ENCODE assay signal across 20 cellular contexts in genomic region chr21:27171704-27172103, GRCh38.
A peak's percentile ranks its signal among the peaks of the same experiment; 100 is the strongest.
DNase-seq lines count a peak whose midpoint lies in the region; ATAC-seq lines count a peak whose summit lies in the region.
"Had no signal": no experiment of that assay in that cellular context is flagged by ENCODE, and none has a peak within 500 bp of the region (broad histone marks: within the 10 kb centered on the region; RNA-seq: fewer than 3 reads in every experiment).

No MANE protein-coding gene starts in this region.

- no peaks in the 10 kb centered on the region for H3K4me1 ChIP-seq in HAP-1
- H3K4me1 ChIP-seq: Peyer's patch had no signal

- H3K27me3 ChIP-seq in HAP-1 (ENCODE audit: low read depth), result no peaks in the 10 kb centered on the region
- H3K27me3 ChIP-seq: Peyer's patch, suprapubic skin had no signal

- DNase-seq in EH (ENCODE audit: low read depth) (peak; percentile 44), dedifferentiated amniotic fluid mesenchymal stem cell (ENCODE audit: extremely low spot score) (peak; percentile 74), left cardiac atrium (no peak), skeletal muscle cell (ENCODE audit: low read depth) (peak; percentile 37), substantia nigra (lab: John Stamatoyannopoulos, UW) (no peak), HAP-1 (ENCODE audit: low spot score in 2 of 2) (no peak)
- DNase-seq: activated CD4-positive, alpha-beta T cell treated with anti-CD3 and anti-CD28 coated beads for 48 hours; activated CD8-positive, alpha-beta memory T cell treated with anti-CD3 and anti-CD28 coated beads, Interleukin-2, amount 50 U/mL, for 4 hours; activated gamma-delta T cell treated with Interleukin-2 at 50 U/mL for 16 hours; anterior cingulate cortex; Calu3; NCI-H1436; NCI-H2171 treated with DMSO at 0.1 percent for 48 hours; NCI-H774; Peyer's patch; stimulated activated CD4-positive, alpha-beta T cell treated with anti-CD3 and anti-CD28 coated beads, Interleukin-4, amount 100 ng/mL, for 1 hour had no signal

- no peak overlapping the region for H3K27ac ChIP-seq in substantia nigra (ENCODE audit: low read depth, low read length, poor library complexity, severe bottlenecking)
- H3K27ac ChIP-seq: Peyer's patch had no signal

- H3K9me3 ChIP-seq in HAP-1, result no peaks in the 10 kb centered on the region
- H3K9me3 ChIP-seq: Peyer's patch, suprapubic skin had no signal

- peak; percentile 68 to 73 for ATAC-seq in left cardiac atrium
- ATAC-seq in HG02642 (IDR thresholded peaks at IDR 0.05; ENCODE audit: poor library complexity, unreplicated experiment), result no peak
- no peak for ATAC-seq in HG03175 (IDR thresholded peaks at IDR 0.05; ENCODE audit: unreplicated experiment)

- H3K4me3 ChIP-seq in skeletal muscle cell (ENCODE audit: low read depth, low read length) (no peak overlapping the region), HAP-1 (no peak overlapping the region)
- H3K4me3 ChIP-seq: coronary artery, Peyer's patch, suprapubic skin had no signal

- intact Hi-C loops in left cardiac atrium (cut with DNase I), result no loop called here

- in situ Hi-C loops in HAP-1 (cut with MboI; ENCODE audit: low sequenced_read_pairs), result no loop called here

- no peaks in the 10 kb centered on the region for H3K36me3 ChIP-seq in HAP-1 (replicated peaks)
- H3K36me3 ChIP-seq: Peyer's patch, suprapubic skin had no signal

Comparison
In these comparisons a context has a peak if more than half of its experiments do, and no peak if none do; other contexts are left out.
1. DNase-seq: peak in EH (single experiment), dedifferentiated amniotic fluid mesenchymal stem cell (single experiment) and skeletal muscle cell (single experiment); none in left cardiac atrium (single experiment), substantia nigra (0 of 49) and HAP-1 (0 of 2).
2. ATAC-seq: peak in left cardiac atrium (2 of 2); none in HG02642 (single experiment) and HG03175 (single experiment).